Comparison of ENCODE assay signal across 8 cellular contexts in the genomic region with DNA sequence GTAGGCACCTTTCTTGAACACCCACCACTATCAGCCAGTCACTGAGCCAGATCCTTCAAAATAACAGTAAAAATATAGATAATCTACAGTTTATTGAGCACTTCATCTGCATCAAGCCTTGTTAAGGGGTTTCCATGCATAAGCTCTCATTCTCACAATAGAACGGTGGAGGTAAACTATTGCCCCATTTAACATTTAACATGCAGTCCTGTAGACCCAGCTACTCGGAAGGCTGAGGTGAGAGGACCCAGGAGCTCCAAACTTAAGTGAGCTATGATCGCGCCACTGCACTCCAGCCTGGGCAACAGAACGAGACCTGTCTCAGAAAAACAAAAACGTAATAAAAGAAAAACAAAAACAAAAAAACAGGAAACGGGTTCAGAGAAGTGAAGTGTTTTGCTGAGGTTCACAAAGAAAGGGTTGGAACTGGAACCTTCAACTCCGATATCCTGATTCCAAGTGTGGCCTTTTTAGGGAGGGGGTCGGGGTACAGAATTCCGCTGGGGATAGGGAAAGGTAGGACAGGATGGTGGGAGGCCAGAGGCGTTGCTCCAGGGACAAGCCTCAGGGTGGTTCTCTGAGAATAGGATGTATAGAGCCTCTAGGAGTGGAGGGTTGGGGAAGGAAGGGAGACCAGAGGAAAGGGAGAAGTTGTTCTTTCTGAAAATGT. TPM values are rescaled to one million over a fixed set of nuclear protein-coding genes. Genes with fewer than 3 reads are reported as not detected.
DNase-seq lines count a peak whose midpoint lies in the region; ATAC-seq, FAIRE-seq and TF ChIP-seq lines count a peak whose summit lies in the region.

No MANE protein-coding gene starts in this region.

- H3K36me3 Mint-ChIP-seq in activated CD4-positive, alpha-beta T cell treated with anti-CD3 and anti-CD28 coated beads, Interleukin-2, amount 10 ng/mL, durations not matched to agents 24 days and 14 days (ENCODE audit: low read depth): no peaks in the 10 kb centered on the region
- no peaks in the 10 kb centered on the region for H3K36me3 Mint-ChIP-seq in activated T-helper 17 cell treated with anti-CD3 and anti-CD28 coated beads, Interleukin-2, amount 50 U/mL, for 72 hours (ENCODE audit: low read depth)

- H3K27ac ChIP-seq in kidney (ENCODE audit: low read depth in 2 of 2, low read length in 2 of 2) (peak overlapping the region; percentile 71 to 82), suprapubic skin (peak overlapping the region; percentile 86)

- H3K36me3 ChIP-seq in kidney (ENCODE audit: control insufficient read depth in 1 of 2, insufficient read depth in 2 of 2, low read length in 2 of 2) (no peaks in the 10 kb centered on the region), suprapubic skin (no peaks in the 10 kb centered on the region)

- no peak for TF ChIP-seq EP300 in suprapubic skin (IDR thresholded peaks at IDR 0.05)

- H3K4me3 Mint-ChIP-seq in activated CD4-positive, alpha-beta T cell treated with anti-CD3 and anti-CD28 coated beads, Interleukin-2, amount 10 ng/mL, durations not matched to agents 24 days and 14 days: peak overlapping the region; percentile 93
- peak overlapping the region; percentile 84 for H3K4me3 Mint-ChIP-seq in activated T-helper 17 cell treated with anti-CD3 and anti-CD28 coated beads, Interleukin-2, amount 50 U/mL, for 72 hours

- peak overlapping the region; percentile 45 to 60 for H3K9ac ChIP-seq in kidney (ENCODE audit: low read length in 2 of 2)

- no peaks in the 10 kb centered on the region for H3K27me3 ChIP-seq in suprapubic skin

- H3K4me1 Mint-ChIP-seq in activated CD4-positive, alpha-beta T cell treated with anti-CD3 and anti-CD28 coated beads, Interleukin-2, amount 10 ng/mL, durations not matched to agents 24 days and 14 days: peaks cover 45% of the 10 kb centered on the region
- peaks cover 38% of the 10 kb centered on the region for H3K4me1 Mint-ChIP-seq in activated T-helper 17 cell treated with anti-CD3 and anti-CD28 coated beads, Interleukin-2, amount 50 U/mL, for 72 hours

- H3K4me1 ChIP-seq in kidney (ENCODE audit: control insufficient read depth in 1 of 2, insufficient read depth in 1 of 2, low read depth in 1 of 2, low read length in 2 of 2): peaks cover 19 to 27% of the 10 kb centered on the region in 2 donors
- H3K4me1 ChIP-seq in suprapubic skin: peaks cover 70% of the 10 kb centered on the region

- H3K9me3 ChIP-seq in kidney (ENCODE audit: control insufficient read depth in 1 of 2, low read length in 2 of 2): no peaks in the 10 kb centered on the region
- H3K9me3 ChIP-seq in suprapubic skin: no peaks in the 10 kb centered on the region

- ATAC-seq in activated T-helper 17 cell treated with anti-CD3 and anti-CD28 coated beads, Interleukin-2, amount 50 U/mL, for 72 hours (replicated peaks): no peak
- no peak for ATAC-seq in GM19395 (IDR thresholded peaks at IDR 0.05; ENCODE audit: unreplicated experiment)

- H3K4me3 ChIP-seq in kidney (ENCODE audit: low read length in 2 of 2) (peak overlapping the region; percentile 38 to 57), suprapubic skin (peak overlapping the region; percentile 66)

- no peak for FAIRE-seq in kidney (lab: Jason Lieb, UNC)

- TF ChIP-seq POLR2A in suprapubic skin (IDR thresholded peaks at IDR 0.05): no peak

- no peaks in the 10 kb centered on the region for H3K27me3 Mint-ChIP-seq in activated CD4-positive, alpha-beta T cell treated with anti-CD3 and anti-CD28 coated beads, Interleukin-2, amount 10 ng/mL, durations not matched to agents 24 days and 14 days
- no peaks in the 10 kb centered on the region for H3K27me3 Mint-ChIP-seq in activated T-helper 17 cell treated with anti-CD3 and anti-CD28 coated beads, Interleukin-2, amount 50 U/mL, for 72 hours

- H3K27ac Mint-ChIP-seq in activated CD4-positive, alpha-beta T cell treated with anti-CD3 and anti-CD28 coated beads, Interleukin-2, amount 10 ng/mL, durations not matched to agents 24 days and 14 days: peak overlapping the region; percentile 93
- peak overlapping the region; percentile 91 for H3K27ac Mint-ChIP-seq in activated T-helper 17 cell treated with anti-CD3 and anti-CD28 coated beads, Interleukin-2, amount 50 U/mL, for 72 hours

- intact Hi-C loops in activated CD4-positive, alpha-beta T cell treated with anti-CD3 and anti-CD28 coated beads, Interleukin-2, amount 10 ng/mL, durations not matched to agents 24 days and 14 days (cut with micrococcal nuclease): loop anchor here (1.0 to 5.0 kb wide), 7 partner anchors 12 to 395 kb away; a partner anchor contains a TSS
- intact Hi-C loops in kidney (cut with DNase I): no loop called here

- WGBS in suprapubic skin: 53% methylated on average over 11 of the region's 11 CpGs

- TF ChIP-seq CTCF in kidney (IDR thresholded peaks at IDR 0.05; ENCODE audit: borderline replicate concordance, extremely low read depth, insufficient read depth) (no peak), suprapubic skin (IDR thresholded peaks at IDR 0.05) (no peak)

- peak; percentile 76 for DNase-seq in activated CD4-positive, alpha-beta T cell treated with anti-CD3 and anti-CD28 coated beads, Interleukin-2, amount 10 ng/mL, durations not matched to agents 24 days and 14 days
- no peak for DNase-seq in activated CD4-positive, alpha-beta T cell treated with anti-CD3 and anti-CD28 coated beads for 4 hours
- DNase-seq in kidney (no peak), suprapubic skin (ENCODE audit: low spot score in 2 of 2) (no peak), putamen (ENCODE audit: low spot score) (no peak), NCI-H226 (no peak)

- no peaks in the 10 kb centered on the region for H3K9me3 Mint-ChIP-seq in activated CD4-positive, alpha-beta T cell treated with anti-CD3 and anti-CD28 coated beads, Interleukin-2, amount 10 ng/mL, durations not matched to agents 24 days and 14 days
- H3K9me3 Mint-ChIP-seq in activated T-helper 17 cell treated with anti-CD3 and anti-CD28 coated beads, Interleukin-2, amount 50 U/mL, for 72 hours: no peaks in the 10 kb centered on the region

RNA-seq across cellular contexts. Expression of a gene that starts 11.6 kb away (rescaled TPM):
- total RNA-seq in activated CD4-positive, alpha-beta T cell treated with anti-CD3 and anti-CD28 coated beads, Interleukin-2, amount 10 ng/mL, durations not matched to agents 24 days and 14 days: 14.1 and 14.8 TPM in 2 replicates
- total RNA-seq in activated T-helper 17 cell treated with anti-CD3 and anti-CD28 coated beads, Interleukin-2, amount 50 U/mL, for 72 hours: 10 to 100 TPM; 11.8 to 14.6 TPM
- total RNA-seq in kidney (19.4 TPM), suprapubic skin (10 to 100 TPM in 1 of 4 donors, 1 to 10 TPM in 3; 7.4 to 12.1 (median 7.5) TPM)
- 22.7 TPM for polyA plus RNA-seq in kidney (ENCODE audit: insufficient read depth, low read depth, low replicate concordance)

RNA-seq across cellular contexts. Expression of a gene that starts 11.8 kb away (rescaled TPM):
- total RNA-seq in activated CD4-positive, alpha-beta T cell treated with anti-CD3 and anti-CD28 coated beads, Interleukin-2, amount 10 ng/mL, durations not matched to agents 24 days and 14 days: 139 and 142 TPM in 2 replicates
- 100 to 1,000 TPM; 121 to 143 TPM for total RNA-seq in activated T-helper 17 cell treated with anti-CD3 and anti-CD28 coated beads, Interleukin-2, amount 50 U/mL, for 72 hours
- total RNA-seq in kidney (172 TPM), suprapubic skin (100 to 1,000 TPM; 195 to 277 (median 229) TPM)
- 906 TPM for polyA plus RNA-seq in kidney (ENCODE audit: insufficient read depth, low read depth, low replicate concordance)

RNA-seq across cellular contexts. Expression of a gene that starts 14.9 kb away (rescaled TPM):
- 98.4 and 103 TPM in 2 replicates for total RNA-seq in activated CD4-positive, alpha-beta T cell treated with anti-CD3 and anti-CD28 coated beads, Interleukin-2, amount 10 ng/mL, durations not matched to agents 24 days and 14 days
- 100 to 1,000 TPM in 1 of 2 donors, 10 to 100 TPM in 1; 66.2 to 102 TPM for total RNA-seq in activated T-helper 17 cell treated with anti-CD3 and anti-CD28 coated beads, Interleukin-2, amount 50 U/mL, for 72 hours
- total RNA-seq in kidney (71.7 TPM), suprapubic skin (10 to 100 TPM; 28.2 to 39.0 (median 31.7) TPM)
- 110 TPM for polyA plus RNA-seq in kidney (ENCODE audit: insufficient read depth, low read depth, low replicate concordance)
